1 cellular context compared by ENCODE assay signal in genomic region chr1:154973344-154974085, GRCh38.
TF ChIP-seq lines count a peak whose summit lies in the region.

No MANE protein-coding gene starts in this region.

TF ChIP-seq in K562, 482 proteins besides CTCF, POLR2A, EP300 and RAD21 (continued from another document and continues in another):
- TF ChIP-seq GMEB1 (CRISPR knock-in tag; IDR thresholded peaks at IDR 0.05): no peak
- no peak for TF ChIP-seq RB1 (IDR thresholded peaks at IDR 0.05; ENCODE audit: low read depth)
- TF ChIP-seq TSHZ1 (CRISPR knock-in tag; IDR thresholded peaks at IDR 0.05): no peak
- TF ChIP-seq POLR2AphosphoS5 (IDR thresholded peaks at IDR 0.05; ENCODE audit: control insufficient read depth, insufficient read depth, low read depth, low read length): peak; percentile 85
- TF ChIP-seq, protein P1, sequence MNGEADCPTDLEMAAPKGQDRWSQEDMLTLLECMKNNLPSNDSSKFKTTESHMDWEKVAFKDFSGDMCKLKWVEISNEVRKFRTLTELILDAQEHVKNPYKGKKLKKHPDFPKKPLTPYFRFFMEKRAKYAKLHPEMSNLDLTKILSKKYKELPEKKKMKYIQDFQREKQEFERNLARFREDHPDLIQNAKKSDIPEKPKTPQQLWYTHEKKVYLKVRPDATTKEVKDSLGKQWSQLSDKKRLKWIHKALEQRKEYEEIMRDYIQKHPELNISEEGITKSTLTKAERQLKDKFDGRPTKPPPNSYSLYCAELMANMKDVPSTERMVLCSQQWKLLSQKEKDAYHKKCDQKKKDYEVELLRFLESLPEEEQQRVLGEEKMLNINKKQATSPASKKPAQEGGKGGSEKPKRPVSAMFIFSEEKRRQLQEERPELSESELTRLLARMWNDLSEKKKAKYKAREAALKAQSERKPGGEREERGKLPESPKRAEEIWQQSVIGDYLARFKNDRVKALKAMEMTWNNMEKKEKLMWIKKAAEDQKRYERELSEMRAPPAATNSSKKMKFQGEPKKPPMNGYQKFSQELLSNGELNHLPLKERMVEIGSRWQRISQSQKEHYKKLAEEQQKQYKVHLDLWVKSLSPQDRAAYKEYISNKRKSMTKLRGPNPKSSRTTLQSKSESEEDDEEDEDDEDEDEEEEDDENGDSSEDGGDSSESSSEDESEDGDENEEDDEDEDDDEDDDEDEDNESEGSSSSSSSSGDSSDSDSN (IDR thresholded peaks at IDR 0.05; ENCODE audit: borderline replicate concordance in 1 of 2, low read depth in 2 of 2, low read length in 2 of 2): 0 out of 4 replicates have a peak, but pooled peaks of 1 of the 2 experiments have one; percentile 12
- peak; percentile 19; the same call in 1 of the 2 replicates for TF ChIP-seq TAL1 (IDR thresholded peaks at IDR 0.05)
- peak; percentile 42 to 47; a peak in 3 of 4 replicates for TF ChIP-seq NRF1 (conservative IDR thresholded peaks at IDR 0.05 in 1 of 2, IDR thresholded peaks at IDR 0.05 in 1 of 2)
- TF ChIP-seq ELF1 (tag; IDR thresholded peaks at IDR 0.05): no peak
- TF ChIP-seq L3MBTL2 (IDR thresholded peaks at IDR 0.05): peak; percentile 53
- TF ChIP-seq GTF2F1 (IDR thresholded peaks at IDR 0.05; ENCODE audit: low read depth, low read length): peak; percentile 47; the same call in 1 of the 2 replicates
- no peak for TF ChIP-seq SAFB2 (IDR thresholded peaks at IDR 0.05; ENCODE audit: borderline replicate concordance, low read depth, low read length, severe bottlenecking)
- TF ChIP-seq RFX5 (IDR thresholded peaks at IDR 0.05; ENCODE audit: low read depth, low read length): no peak
- TF ChIP-seq ZNF561 (CRISPR knock-in tag; conservative IDR thresholded peaks at IDR 0.05): no peak
- TF ChIP-seq MCM2 (IDR thresholded peaks at IDR 0.05; ENCODE audit: low read depth): no peak
- no peak for TF ChIP-seq BRD4 (IDR thresholded peaks at IDR 0.05)
- no peak for TF ChIP-seq FOXP4 (CRISPR knock-in tag; IDR thresholded peaks at IDR 0.05; ENCODE audit: borderline replicate concordance)
- TF ChIP-seq ZNF764 (CRISPR knock-in tag; IDR thresholded peaks at IDR 0.05; ENCODE audit: low read depth): no peak
- TF ChIP-seq FOXJ3 (CRISPR knock-in tag; IDR thresholded peaks at IDR 0.05): no peak
- TF ChIP-seq ARID2 (IDR thresholded peaks at IDR 0.05): no peak
- no peak for TF ChIP-seq HNRNPH1 (optimal IDR thresholded peaks at IDR 0.05; ENCODE audit: low read depth, low read length)
- 0 out of 4 replicates have a peak, but pooled peaks of 1 of the 2 experiments have one; percentile 25 for TF ChIP-seq KDM1A (IDR thresholded peaks at IDR 0.05)
- TF ChIP-seq, protein P2, sequence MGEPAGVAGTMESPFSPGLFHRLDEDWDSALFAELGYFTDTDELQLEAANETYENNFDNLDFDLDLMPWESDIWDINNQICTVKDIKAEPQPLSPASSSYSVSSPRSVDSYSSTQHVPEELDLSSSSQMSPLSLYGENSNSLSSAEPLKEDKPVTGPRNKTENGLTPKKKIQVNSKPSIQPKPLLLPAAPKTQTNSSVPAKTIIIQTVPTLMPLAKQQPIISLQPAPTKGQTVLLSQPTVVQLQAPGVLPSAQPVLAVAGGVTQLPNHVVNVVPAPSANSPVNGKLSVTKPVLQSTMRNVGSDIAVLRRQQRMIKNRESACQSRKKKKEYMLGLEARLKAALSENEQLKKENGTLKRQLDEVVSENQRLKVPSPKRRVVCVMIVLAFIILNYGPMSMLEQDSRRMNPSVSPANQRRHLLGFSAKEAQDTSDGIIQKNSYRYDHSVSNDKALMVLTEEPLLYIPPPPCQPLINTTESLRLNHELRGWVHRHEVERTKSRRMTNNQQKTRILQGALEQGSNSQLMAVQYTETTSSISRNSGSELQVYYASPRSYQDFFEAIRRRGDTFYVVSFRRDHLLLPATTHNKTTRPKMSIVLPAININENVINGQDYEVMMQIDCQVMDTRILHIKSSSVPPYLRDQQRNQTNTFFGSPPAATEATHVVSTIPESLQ (CRISPR knock-in tag; IDR thresholded peaks at IDR 0.05): no peak
- TF ChIP-seq SMAD4 (CRISPR knock-in tag; conservative IDR thresholded peaks at IDR 0.05): peak; percentile 59; the same call in 1 of the 2 replicates
- no peak for TF ChIP-seq CHCHD3 (CRISPR knock-in tag; IDR thresholded peaks at IDR 0.05)
- TF ChIP-seq, protein P3, sequence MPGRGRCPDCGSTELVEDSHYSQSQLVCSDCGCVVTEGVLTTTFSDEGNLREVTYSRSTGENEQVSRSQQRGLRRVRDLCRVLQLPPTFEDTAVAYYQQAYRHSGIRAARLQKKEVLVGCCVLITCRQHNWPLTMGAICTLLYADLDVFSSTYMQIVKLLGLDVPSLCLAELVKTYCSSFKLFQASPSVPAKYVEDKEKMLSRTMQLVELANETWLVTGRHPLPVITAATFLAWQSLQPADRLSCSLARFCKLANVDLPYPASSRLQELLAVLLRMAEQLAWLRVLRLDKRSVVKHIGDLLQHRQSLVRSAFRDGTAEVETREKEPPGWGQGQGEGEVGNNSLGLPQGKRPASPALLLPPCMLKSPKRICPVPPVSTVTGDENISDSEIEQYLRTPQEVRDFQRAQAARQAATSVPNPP (IDR thresholded peaks at IDR 0.05; ENCODE audit: borderline replicate concordance, insufficient read depth, insufficient read length): no peak
- no peak for TF ChIP-seq ZNF165 (CRISPR knock-in tag; IDR thresholded peaks at IDR 0.05; ENCODE audit: borderline replicate concordance)
- no peak for TF ChIP-seq NFYB (IDR thresholded peaks at IDR 0.05; ENCODE audit: extremely low read depth, insufficient read length)
- no peak for TF ChIP-seq GTF2A2 (tag; IDR thresholded peaks at IDR 0.05)
- no peak for TF ChIP-seq ZNF79 (CRISPR knock-in tag; IDR thresholded peaks at IDR 0.05; ENCODE audit: low read depth)
- no peak for TF ChIP-seq CEBPZ (IDR thresholded peaks at IDR 0.05; ENCODE audit: borderline replicate concordance, low read depth, low read length)
- TF ChIP-seq SOX6 (IDR thresholded peaks at IDR 0.05): peak; percentile 44; the same call in 1 of the 2 replicates
- no peak for TF ChIP-seq ZBED1 (IDR thresholded peaks at IDR 0.05)
- no peak for TF ChIP-seq ZKSCAN8 (CRISPR knock-in tag; IDR thresholded peaks at IDR 0.05)
- TF ChIP-seq ZNF740 (CRISPR knock-in tag; IDR thresholded peaks at IDR 0.05): no peak
- TF ChIP-seq ZNF740 (tag; IDR thresholded peaks at IDR 0.05): no peak
- no peak for TF ChIP-seq ZNF431 (CRISPR knock-in tag; IDR thresholded peaks at IDR 0.05)
- no peak for TF ChIP-seq EHMT2 (IDR thresholded peaks at IDR 0.05)
- TF ChIP-seq NCOR1 (IDR thresholded peaks at IDR 0.05): peak; percentile 68
- TF ChIP-seq ERF (CRISPR knock-in tag; IDR thresholded peaks at IDR 0.05): no peak
- TF ChIP-seq ZNF609 (CRISPR knock-in tag; IDR thresholded peaks at IDR 0.05; ENCODE audit: borderline replicate concordance): no peak
